9 cellular contexts compared by ENCODE assay signal in the genomic region with DNA sequence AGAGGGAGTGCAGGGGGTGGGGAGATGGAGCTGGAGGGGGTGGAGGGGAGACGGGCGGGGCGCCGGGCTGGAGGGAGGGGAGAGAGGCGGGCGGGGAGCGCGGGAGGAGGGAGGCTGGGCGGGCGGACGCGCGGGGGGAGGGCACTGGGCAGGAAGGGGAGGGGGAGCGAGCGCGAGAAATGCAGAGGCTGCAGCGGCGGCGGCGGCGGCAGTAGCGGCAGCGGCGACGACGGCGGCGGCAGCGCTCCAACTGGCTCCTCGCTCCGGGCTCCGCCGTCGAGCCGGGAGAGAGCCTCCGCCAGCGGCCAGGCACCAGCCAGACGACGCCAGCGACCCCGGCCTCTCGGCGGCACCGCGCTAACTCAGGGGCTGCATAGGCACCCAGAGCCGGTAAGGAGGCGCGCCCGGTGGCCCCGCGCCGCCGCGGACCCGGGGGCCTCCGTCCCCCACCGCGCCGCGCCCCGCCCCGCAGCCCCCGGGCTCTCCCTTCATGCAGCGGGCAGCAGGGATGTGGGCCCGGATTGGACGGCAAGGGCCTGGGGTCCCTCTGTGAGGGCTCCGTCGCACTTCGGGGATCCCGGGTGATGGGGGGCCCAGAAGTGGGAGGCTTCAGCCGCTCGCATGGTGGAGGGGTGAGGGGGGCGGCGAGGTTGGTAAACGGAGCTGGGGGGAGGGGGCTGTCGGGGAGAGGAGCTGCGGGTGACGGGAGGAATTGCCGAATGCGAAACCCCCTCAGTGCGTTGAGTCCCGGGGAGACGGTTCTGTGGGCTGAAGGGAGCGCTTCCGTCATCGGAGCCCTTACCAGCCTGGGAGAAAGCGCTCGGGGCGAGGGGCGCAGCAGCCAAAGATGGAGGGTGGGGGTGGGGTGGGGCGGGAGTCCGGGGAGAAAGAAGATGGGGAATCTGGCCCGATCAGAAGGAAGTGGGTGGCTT.
DNase-seq lines count a peak whose midpoint lies in the region; ATAC-seq lines count a peak whose summit lies in the region.
"Had no signal": no experiment of that assay in that cellular context is flagged by ENCODE, and none has a peak within 500 bp of the region (broad histone marks: within the 10 kb centered on the region; RNA-seq: fewer than 3 reads in every experiment).

A gene with protein sequence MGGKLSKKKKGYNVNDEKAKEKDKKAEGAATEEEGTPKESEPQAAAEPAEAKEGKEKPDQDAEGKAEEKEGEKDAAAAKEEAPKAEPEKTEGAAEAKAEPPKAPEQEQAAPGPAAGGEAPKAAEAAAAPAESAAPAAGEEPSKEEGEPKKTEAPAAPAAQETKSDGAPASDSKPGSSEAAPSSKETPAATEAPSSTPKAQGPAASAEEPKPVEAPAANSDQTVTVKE (plus strand): TSS at position 211 of the 932 bp plus-strand sequence. CDS start 57,586 bp downstream, outside the sequence.

- intact Hi-C loops in head of caudate nucleus (cut with DNase I): loop anchor here (5.0 kb wide), 2 partner anchors 900 to 1090 kb away; no protein-coding TSS in a partner anchor

- ATAC-seq in GM18867 (IDR thresholded peaks at IDR 0.05; ENCODE audit: unreplicated experiment): peak; percentile 37
- peak; percentile 36 for ATAC-seq in HG03064 (IDR thresholded peaks at IDR 0.05; ENCODE audit: low read depth, unreplicated experiment)
- ATAC-seq: K562 had no signal

- DNase-seq in AG08396 (ENCODE audit: low spot score): peak; percentile 92
- peak; percentile 87 for DNase-seq in NCI-H69 (lab: John Stamatoyannopoulos, UW)
- DNase-seq in activated naive CD4-positive, alpha-beta T cell treated with anti-CD3 and anti-CD28 coated beads, Interleukin-2, amount 50 U/mL, for 16 hours: peak; percentile 23
- DNase-seq in head of caudate nucleus: peak; percentile 25 to 94 (median 80)
- DNase-seq in nucleus accumbens (lab: John Stamatoyannopoulos, UW): peak in 48 of 56 donors; percentile 5 to 86 (median 62)
- DNase-seq in OCI-M2 (lab: John Stamatoyannopoulos, UW; ENCODE audit: unreplicated experiment): no peak
